8 cellular contexts compared by ENCODE assay signal in genomic region chr1:200620273-200621131, GRCh38. TPM values are rescaled to one million over a fixed set of nuclear protein-coding genes. Genes with fewer than 3 reads are reported as not detected.
DNase-seq lines count a peak whose midpoint lies in the region; ATAC-seq and TF ChIP-seq lines count a peak whose summit lies in the region.

Gene KIF14, minus strand, starts transcription at chr1:200620751. Its CDS starts 2,028 bp downstream, at chr1:200618723.

- peak within 1 kb of the TSS; percentile 97 for H2AFZ ChIP-seq in DND-41 (ENCODE audit: low read depth, low read length)

- H3K36me3 ChIP-seq in DND-41 (ENCODE audit: insufficient read depth, low read length) (peaks cover 27% of the 10 kb centered on the region), KOPT-K1 (ENCODE audit: insufficient read depth, low read length) (peaks cover 36% of the 10 kb centered on the region), Peyer's patch (no peaks in the 10 kb centered on the region)

- H3K4me3 ChIP-seq in DND-41 (ENCODE audit: low read depth in 1 of 2, low read length in 2 of 2) (peak within 1 kb of the TSS; percentile 60 to 90; a peak in 3 of 4 replicates), Peyer's patch (peak within 1 kb of the TSS; percentile 44 to 62 (median 56))

- no peaks in the 10 kb centered on the region for H3K9me3 Mint-ChIP-seq in activated T-cell treated with anti-CD3 and anti-CD28 coated beads, Interleukin-2, amount 50 U/mL, for 4 hours
- H3K9me3 Mint-ChIP-seq in naive thymus-derived CD8-positive, alpha-beta T cell = no peaks in the 10 kb centered on the region

- no peak for TF ChIP-seq POLR2A in Peyer's patch (IDR thresholded peaks at IDR 0.05)

- H3K36me3 Mint-ChIP-seq in activated T-cell treated with anti-CD3 and anti-CD28 coated beads, Interleukin-2, amount 50 U/mL, for 4 hours (ENCODE audit: insufficient read depth) = no peaks in the 10 kb centered on the region
- no peaks in the 10 kb centered on the region for H3K36me3 Mint-ChIP-seq in naive thymus-derived CD8-positive, alpha-beta T cell

- H3K4me1 Mint-ChIP-seq in activated T-cell treated with anti-CD3 and anti-CD28 coated beads, Interleukin-2, amount 50 U/mL, for 4 hours (ENCODE audit: low read depth) = peaks cover 16% of the 10 kb centered on the region
- peaks cover 4 to 28% (median 21%) of the 10 kb centered on the region in 4 donors for H3K4me1 Mint-ChIP-seq in naive thymus-derived CD8-positive, alpha-beta T cell

- H3K27ac ChIP-seq in DND-41 (ENCODE audit: low read length) = peak within 1 kb of the TSS; percentile 94
- peak within 1 kb of the TSS; percentile 93 for H3K27ac ChIP-seq in KOPT-K1 (ENCODE audit: low read depth, low read length, poor library complexity, severe bottlenecking)
- peak within 1 kb of the TSS; percentile 10 to 59 (median 40) for H3K27ac ChIP-seq in Peyer's patch

- no peaks in the 10 kb centered on the region for H3K27me3 ChIP-seq in DND-41 (ENCODE audit: insufficient read depth, low read length, poor library complexity)
- no peaks in the 10 kb centered on the region for H3K27me3 ChIP-seq in Peyer's patch

- peak within 1 kb of the TSS; percentile 84 for H3K9ac ChIP-seq in DND-41 (ENCODE audit: low read depth, low read length)

- peak within 1 kb of the TSS; percentile 94 for H3K4me3 Mint-ChIP-seq in activated T-cell treated with anti-CD3 and anti-CD28 coated beads, Interleukin-2, amount 50 U/mL, for 4 hours
- H3K4me3 Mint-ChIP-seq in naive thymus-derived CD8-positive, alpha-beta T cell = peak within 1 kb of the TSS; percentile 92 to 99 (median 96)

- H3K27ac Mint-ChIP-seq in naive thymus-derived CD8-positive, alpha-beta T cell = peak within 1 kb of the TSS; percentile 76 to 97 (median 93)

- H3K4me1 ChIP-seq in DND-41 (ENCODE audit: insufficient read depth, low read length) (peaks cover 71% of the 10 kb centered on the region), Peyer's patch (peaks cover 0 to 15% (median 5%) of the 10 kb centered on the region in 4 donors)

- no peaks in the 10 kb centered on the region for H4K20me1 ChIP-seq in DND-41 (ENCODE audit: insufficient read depth, low read length)

- H3K79me2 ChIP-seq in DND-41 (ENCODE audit: insufficient read depth, low read length) = peaks cover 22% of the 10 kb centered on the region

- TF ChIP-seq CTCF in DND-41 (IDR thresholded peaks at IDR 0.05; ENCODE audit: borderline replicate concordance, extremely low read depth, low read length, poor library complexity, severe bottlenecking) (no peak), Peyer's patch (IDR thresholded peaks at IDR 0.05) (no peak)

- H3K4me2 ChIP-seq in DND-41 (ENCODE audit: insufficient read depth, low read length) = peak within 1 kb of the TSS; percentile 86

- POLR2A ChIA-PET in naive thymus-derived CD8-positive, alpha-beta T cell (lab: Charles Lee) = interaction anchor here (0.6 to 2.7 kb wide), 2 partner anchors 49 to 183 kb away, joined by 3 to 13 read pairs; partner anchors contain the start of gene DDX59

- DNase-seq in DND-41 = peak; percentile 98
- peak; percentile 92 to 97 (median 95) for DNase-seq in Peyer's patch
- peak; percentile 81 for DNase-seq in activated T-cell treated with anti-CD3 and anti-CD28 coated beads, Interleukin-2, amount 50 U/mL, for 4 hours
- peak; percentile 89 for DNase-seq in fibroblast of gingiva (ENCODE audit: low read depth)
- DNase-seq in naive thymus-derived CD8-positive, alpha-beta T cell = peak; percentile 87 to 96 (median 91)
- peak; percentile 83 to 91 (median 88) for DNase-seq in stimulated activated naive CD4-positive, alpha-beta T cell (lab: John Stamatoyannopoulos, UW)

- no peaks in the 10 kb centered on the region for H3K27me3 Mint-ChIP-seq in activated T-cell treated with anti-CD3 and anti-CD28 coated beads, Interleukin-2, amount 50 U/mL, for 4 hours (ENCODE audit: low read depth)
- no peaks in the 10 kb centered on the region for H3K27me3 Mint-ChIP-seq in naive thymus-derived CD8-positive, alpha-beta T cell

- H3K9me3 ChIP-seq in DND-41 (ENCODE audit: insufficient read depth, low read length, severe bottlenecking) (no peaks in the 10 kb centered on the region), KOPT-K1 (ENCODE audit: insufficient read depth, low read length, poor library complexity, severe bottlenecking) (no peaks in the 10 kb centered on the region), Peyer's patch (no peaks in the 10 kb centered on the region)

- peak; percentile 96 for ATAC-seq in DND-41 (ENCODE audit: insufficient read depth, low read depth)
- peak; percentile 90 for ATAC-seq in GM21825 (IDR thresholded peaks at IDR 0.05; ENCODE audit: unreplicated experiment)
- ATAC-seq in activated T-cell treated with anti-CD3 and anti-CD28 coated beads, Interleukin-2, amount 50 U/mL, for 4 hours = peak; percentile 97 to 98
- peak; percentile 95 to 96 for ATAC-seq in naive thymus-derived CD8-positive, alpha-beta T cell

RNA-seq across cellular contexts. Expression of gene KIF14, which starts in this region (rescaled TPM):
- 1 to 10 TPM in 3 of 4 donors, under 1 TPM in 1; 0.85 to 2.5 (median 1.1) TPM for total RNA-seq in Peyer's patch
- 1 to 10 TPM; 1.0 to 1.5 (median 1.1) TPM for total RNA-seq in activated T-cell treated with anti-CD3 and anti-CD28 coated beads, Interleukin-2, amount 50 U/mL, for 4 hours
- total RNA-seq in naive thymus-derived CD8-positive, alpha-beta T cell = under 1 TPM; 0.05 to 0.10 TPM
- polyA plus RNA-seq in naive thymus-derived CD8-positive, alpha-beta T cell = not detected

Comparison
In these comparisons a context has a peak if more than half of its experiments do, and no peak if none do; other contexts are left out.
1. Peak in every context shown above with its lines: DNase-seq, ATAC-seq, H3K4me3 ChIP-seq and H3K27ac ChIP-seq.
2. Peak in DNase-seq and ATAC-seq in naive thymus-derived CD8-positive, alpha-beta T cell; RNA of the gene not detected or under 1 TPM.
3. H3K27ac ChIP-seq: peak in every context shown above with its lines; median percentile 94 in DND-41; 93 in KOPT-K1; 40 in Peyer's patch.